22 cellular contexts compared by ENCODE assay signal in the genomic region with DNA sequence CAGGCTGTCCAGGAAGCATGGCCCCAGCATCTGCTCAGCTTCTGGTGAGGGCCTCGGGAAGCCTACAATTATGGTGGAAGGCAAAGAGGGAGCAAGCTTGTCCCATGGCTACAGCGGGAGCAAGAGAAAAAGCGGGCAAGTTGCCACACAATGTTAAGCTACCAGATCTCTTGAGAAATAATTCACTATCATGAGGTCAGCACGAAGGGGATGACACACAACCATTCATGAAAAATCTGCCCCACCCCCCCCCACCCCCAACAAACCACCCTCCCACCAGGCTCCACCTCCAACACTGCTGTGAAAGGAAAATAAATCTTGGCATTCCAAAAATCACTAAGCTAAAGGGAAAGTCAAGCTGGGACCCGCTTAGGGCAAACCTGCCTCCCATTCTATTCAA.
DNase-seq lines count a peak whose midpoint lies in the region; ATAC-seq, FAIRE-seq and TF ChIP-seq lines count a peak whose summit lies in the region.
"Had no signal": no experiment of that assay in that cellular context is flagged by ENCODE, and none has a peak within 500 bp of the region (broad histone marks: within the 10 kb centered on the region; RNA-seq: fewer than 3 reads in every experiment).

No MANE protein-coding gene starts in this region.

- H3K4me1 ChIP-seq in right cardiac atrium (ENCODE audit: control insufficient read depth, insufficient read depth, low read length), result no peaks in the 10 kb centered on the region
- peaks cover 0 to 9% (median 0%) of the 10 kb centered on the region in 9 donors for H3K4me1 ChIP-seq in heart right ventricle

- H3K36me3 ChIP-seq in heart right ventricle (no peaks in the 10 kb centered on the region), bronchial epithelial cell (ENCODE audit: control insufficient read depth, insufficient read depth, low read length) (no peaks in the 10 kb centered on the region)

- intact Hi-C loops in right cardiac atrium (cut with DNase I) (no loop called here), heart right ventricle (cut with DNase I) (no loop called here)

- TF ChIP-seq CTCF in heart right ventricle (IDR thresholded peaks at IDR 0.05) (no peak), bronchial epithelial cell (IDR thresholded peaks at IDR 0.05; ENCODE audit: insufficient read depth, low read length, severe bottlenecking) (no peak), fibroblast of pulmonary artery (IDR thresholded peaks at IDR 0.05; ENCODE audit: low read length, missing control alignments) (no peak)

- no peak overlapping the region for H3K4me3 ChIP-seq in right cardiac atrium (ENCODE audit: low read length)
- no peak overlapping the region for H3K4me3 ChIP-seq in heart right ventricle
- H3K4me3 ChIP-seq in bronchial epithelial cell (ENCODE audit: low read depth, low read length), result no peak overlapping the region
- H3K4me3 ChIP-seq in fibroblast of pulmonary artery (replicated peaks; ENCODE audit: low read depth, low read length), result no peak overlapping the region
- H3K4me3 ChIP-seq: GM23338, SK-N-MC had no signal

- no peak overlapping the region for H3K27ac ChIP-seq in right cardiac atrium (ENCODE audit: low read length)
- H3K27ac ChIP-seq in heart right ventricle, result no peak overlapping the region
- H3K27ac ChIP-seq: SK-N-MC had no signal

- H3K27me3 ChIP-seq in right cardiac atrium (ENCODE audit: control insufficient read depth, insufficient read depth), result no peaks in the 10 kb centered on the region
- H3K27me3 ChIP-seq in heart right ventricle, result no peaks in the 10 kb centered on the region
- no peaks in the 10 kb centered on the region for H3K27me3 ChIP-seq in bronchial epithelial cell (ENCODE audit: control insufficient read depth, insufficient read depth, low read length)

- DNase-seq in right cardiac atrium, result peak in 2 of 3 donors; percentile 21 to 33
- DNase-seq in heart right ventricle, result no peak
- peak; percentile 55 for DNase-seq in bronchial epithelial cell (ENCODE audit: low read depth)
- peak; percentile 24 for DNase-seq in fibroblast of pulmonary artery (ENCODE audit: low read depth)
- no peak for DNase-seq in GM03348 (ENCODE audit: low spot score)
- no peak for DNase-seq in DMS79 treated with DMSO at 0.1 percent for 48 hours (lab: John Stamatoyannopoulos, UW)
- DNase-seq in Ammon's horn (ENCODE audit: low spot score), result no peak
- DNase-seq: 8988T, ACHN, Calu3, DND-41, H9, MM.1S, NCI-H1694, NCI-H2081, NCI-H2227 treated with DMSO at 0.1 percent for 48 hours, NCI-H526 treated with DMSO at 0.1 percent for 48 hours, SIG-M5 had no signal

- WGBS in right cardiac atrium, result 92% methylated on average over 5 of the region's 5 CpGs
- WGBS in heart right ventricle, 2 donors, result 93 to 95% methylated on average over 5 of the region's 5 CpGs

- no peak for ATAC-seq in right cardiac atrium
- ATAC-seq in heart right ventricle, result no peak
- no peak for ATAC-seq in SK-N-SH treated with all-trans-retinoic acid at 6 μM for 48 hours
- ATAC-seq: GM23338 had no signal

- H3K9me3 ChIP-seq in right cardiac atrium (ENCODE audit: control insufficient read depth, low read length) (no peaks in the 10 kb centered on the region), heart right ventricle (no peaks in the 10 kb centered on the region)

- no peak for FAIRE-seq in bronchial epithelial cell (lab: Jason Lieb, UNC)
- FAIRE-seq: HTR-8/SVneo had no signal

TF ChIP-seq in SK-N-SH treated with all-trans-retinoic acid at 6 μM for 48 hours, 23 proteins besides CTCF, POLR2A, EP300 and RAD21:
- TF ChIP-seq, protein P1, sequence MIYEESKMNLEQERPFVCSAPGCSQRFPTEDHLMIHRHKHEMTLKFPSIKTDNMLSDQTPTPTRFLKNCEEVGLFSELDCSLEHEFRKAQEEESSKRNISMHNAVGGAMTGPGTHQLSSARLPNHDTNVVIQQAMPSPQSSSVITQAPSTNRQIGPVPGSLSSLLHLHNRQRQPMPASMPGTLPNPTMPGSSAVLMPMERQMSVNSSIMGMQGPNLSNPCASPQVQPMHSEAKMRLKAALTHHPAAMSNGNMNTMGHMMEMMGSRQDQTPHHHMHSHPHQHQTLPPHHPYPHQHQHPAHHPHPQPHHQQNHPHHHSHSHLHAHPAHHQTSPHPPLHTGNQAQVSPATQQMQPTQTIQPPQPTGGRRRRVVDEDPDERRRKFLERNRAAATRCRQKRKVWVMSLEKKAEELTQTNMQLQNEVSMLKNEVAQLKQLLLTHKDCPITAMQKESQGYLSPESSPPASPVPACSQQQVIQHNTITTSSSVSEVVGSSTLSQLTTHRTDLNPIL (CRISPR knock-in tag; IDR thresholded peaks at IDR 0.05; ENCODE audit: low read depth), result no peak
- TF ChIP-seq ZC3H10 (CRISPR knock-in tag; IDR thresholded peaks at IDR 0.05) (no peak), OSR1 (CRISPR knock-in tag; IDR thresholded peaks at IDR 0.05) (no peak), ZFP30 (CRISPR knock-in tag; IDR thresholded peaks at IDR 0.05) (no peak), ZNF70 (CRISPR knock-in tag; IDR thresholded peaks at IDR 0.05) (no peak), RARB (CRISPR knock-in tag; IDR thresholded peaks at IDR 0.05) (no peak), TOX (CRISPR knock-in tag; IDR thresholded peaks at IDR 0.05; ENCODE audit: borderline replicate concordance) (no peak), TCF4 (CRISPR knock-in tag; IDR thresholded peaks at IDR 0.05; ENCODE audit: borderline replicate concordance) (no peak), GLIS3 (CRISPR knock-in tag; IDR thresholded peaks at IDR 0.05) (no peak), ESRRG (CRISPR knock-in tag; IDR thresholded peaks at IDR 0.05) (no peak), PPARA (CRISPR knock-in tag; IDR thresholded peaks at IDR 0.05; ENCODE audit: borderline replicate concordance) (no peak), ZNF565 (CRISPR knock-in tag; conservative IDR thresholded peaks at IDR 0.05; ENCODE audit: low read depth) (no peak), ZNF8 (CRISPR knock-in tag; IDR thresholded peaks at IDR 0.05) (no peak), ISL1 (CRISPR knock-in tag; IDR thresholded peaks at IDR 0.05) (no peak)
- TF ChIP-seq, protein P2, sequence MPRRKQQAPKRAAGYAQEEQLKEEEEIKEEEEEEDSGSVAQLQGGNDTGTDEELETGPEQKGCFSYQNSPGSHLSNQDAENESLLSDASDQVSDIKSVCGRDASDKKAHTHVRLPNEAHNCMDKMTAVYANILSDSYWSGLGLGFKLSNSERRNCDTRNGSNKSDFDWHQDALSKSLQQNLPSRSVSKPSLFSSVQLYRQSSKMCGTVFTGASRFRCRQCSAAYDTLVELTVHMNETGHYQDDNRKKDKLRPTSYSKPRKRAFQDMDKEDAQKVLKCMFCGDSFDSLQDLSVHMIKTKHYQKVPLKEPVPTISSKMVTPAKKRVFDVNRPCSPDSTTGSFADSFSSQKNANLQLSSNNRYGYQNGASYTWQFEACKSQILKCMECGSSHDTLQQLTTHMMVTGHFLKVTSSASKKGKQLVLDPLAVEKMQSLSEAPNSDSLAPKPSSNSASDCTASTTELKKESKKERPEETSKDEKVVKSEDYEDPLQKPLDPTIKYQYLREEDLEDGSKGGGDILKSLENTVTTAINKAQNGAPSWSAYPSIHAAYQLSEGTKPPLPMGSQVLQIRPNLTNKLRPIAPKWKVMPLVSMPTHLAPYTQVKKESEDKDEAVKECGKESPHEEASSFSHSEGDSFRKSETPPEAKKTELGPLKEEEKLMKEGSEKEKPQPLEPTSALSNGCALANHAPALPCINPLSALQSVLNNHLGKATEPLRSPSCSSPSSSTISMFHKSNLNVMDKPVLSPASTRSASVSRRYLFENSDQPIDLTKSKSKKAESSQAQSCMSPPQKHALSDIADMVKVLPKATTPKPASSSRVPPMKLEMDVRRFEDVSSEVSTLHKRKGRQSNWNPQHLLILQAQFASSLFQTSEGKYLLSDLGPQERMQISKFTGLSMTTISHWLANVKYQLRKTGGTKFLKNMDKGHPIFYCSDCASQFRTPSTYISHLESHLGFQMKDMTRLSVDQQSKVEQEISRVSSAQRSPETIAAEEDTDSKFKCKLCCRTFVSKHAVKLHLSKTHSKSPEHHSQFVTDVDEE (CRISPR knock-in tag; IDR thresholded peaks at IDR 0.05), result no peak
- TF ChIP-seq, protein P3, sequence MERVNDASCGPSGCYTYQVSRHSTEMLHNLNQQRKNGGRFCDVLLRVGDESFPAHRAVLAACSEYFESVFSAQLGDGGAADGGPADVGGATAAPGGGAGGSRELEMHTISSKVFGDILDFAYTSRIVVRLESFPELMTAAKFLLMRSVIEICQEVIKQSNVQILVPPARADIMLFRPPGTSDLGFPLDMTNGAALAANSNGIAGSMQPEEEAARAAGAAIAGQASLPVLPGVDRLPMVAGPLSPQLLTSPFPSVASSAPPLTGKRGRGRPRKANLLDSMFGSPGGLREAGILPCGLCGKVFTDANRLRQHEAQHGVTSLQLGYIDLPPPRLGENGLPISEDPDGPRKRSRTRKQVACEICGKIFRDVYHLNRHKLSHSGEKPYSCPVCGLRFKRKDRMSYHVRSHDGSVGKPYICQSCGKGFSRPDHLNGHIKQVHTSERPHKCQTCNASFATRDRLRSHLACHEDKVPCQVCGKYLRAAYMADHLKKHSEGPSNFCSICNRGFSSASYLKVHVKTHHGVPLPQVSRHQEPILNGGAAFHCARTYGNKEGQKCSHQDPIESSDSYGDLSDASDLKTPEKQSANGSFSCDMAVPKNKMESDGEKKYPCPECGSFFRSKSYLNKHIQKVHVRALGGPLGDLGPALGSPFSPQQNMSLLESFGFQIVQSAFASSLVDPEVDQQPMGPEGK (CRISPR knock-in tag; IDR thresholded peaks at IDR 0.05; ENCODE audit: borderline replicate concordance), result no peak
- TF ChIP-seq, protein P4, sequence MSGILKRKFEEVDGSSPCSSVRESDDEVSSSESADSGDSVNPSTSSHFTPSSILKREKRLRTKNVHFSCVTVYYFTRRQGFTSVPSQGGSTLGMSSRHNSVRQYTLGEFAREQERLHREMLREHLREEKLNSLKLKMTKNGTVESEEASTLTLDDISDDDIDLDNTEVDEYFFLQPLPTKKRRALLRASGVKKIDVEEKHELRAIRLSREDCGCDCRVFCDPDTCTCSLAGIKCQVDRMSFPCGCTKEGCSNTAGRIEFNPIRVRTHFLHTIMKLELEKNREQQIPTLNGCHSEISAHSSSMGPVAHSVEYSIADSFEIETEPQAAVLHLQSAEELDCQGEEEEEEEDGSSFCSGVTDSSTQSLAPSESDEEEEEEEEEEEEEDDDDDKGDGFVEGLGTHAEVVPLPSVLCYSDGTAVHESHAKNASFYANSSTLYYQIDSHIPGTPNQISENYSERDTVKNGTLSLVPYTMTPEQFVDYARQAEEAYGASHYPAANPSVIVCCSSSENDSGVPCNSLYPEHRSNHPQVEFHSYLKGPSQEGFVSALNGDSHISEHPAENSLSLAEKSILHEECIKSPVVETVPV (CRISPR knock-in tag; IDR thresholded peaks at IDR 0.05), result no peak

Comparison
In these comparisons a context has a peak if more than half of its experiments do, and no peak if none do; other contexts are left out.
1. DNase-seq: peak in right cardiac atrium (2 of 3), bronchial epithelial cell (single experiment) and fibroblast of pulmonary artery (single experiment); none in heart right ventricle (0 of 2), GM03348 (single experiment), DMS79 treated with DMSO at 0.1 percent for 48 hours (single experiment) and Ammon's horn (single experiment).